12 cellular contexts compared by ENCODE assay signal in genomic region chr1:241849345-241849695, GRCh38. TPM values are rescaled to one million over a fixed set of nuclear protein-coding genes. Genes with fewer than 3 reads are reported as not detected.
DNase-seq lines count a peak whose midpoint lies in the region; ATAC-seq and TF ChIP-seq lines count a peak whose summit lies in the region.
"Had no signal": no experiment of that assay in that cellular context is flagged by ENCODE, and none has a peak within 500 bp of the region (broad histone marks: within the 10 kb centered on the region; RNA-seq: fewer than 3 reads in every experiment).

No MANE protein-coding gene starts in this region.

- H3K4me3 ChIP-seq in OCI-LY1 (ENCODE audit: low read depth, low read length, poor library complexity, severe bottlenecking) (peak overlapping the region; percentile 99), ectodermal cell (ENCODE audit: insufficient read depth, low read depth, low read length) (peak overlapping the region; percentile 96), skeletal muscle satellite cell (ENCODE audit: low read length) (peak overlapping the region; percentile 91)

- H3K4me1 ChIP-seq in OCI-LY1 (ENCODE audit: insufficient read depth, low read length, severe bottlenecking) (peaks cover 28% of the 10 kb centered on the region), ectodermal cell (ENCODE audit: control insufficient read depth, insufficient read depth, low read length) (peaks cover 11% of the 10 kb centered on the region), skeletal muscle satellite cell (ENCODE audit: control insufficient read depth, insufficient read depth, low read length) (peaks cover 14% of the 10 kb centered on the region)

- H3K4me2 ChIP-seq in OCI-LY1 (ENCODE audit: low read length) (peak overlapping the region; percentile 97), skeletal muscle satellite cell (ENCODE audit: low read length) (peak overlapping the region; percentile 93)

- H3K36me3 ChIP-seq in OCI-LY1 (ENCODE audit: insufficient read depth, low read length) (peaks cover 46% of the 10 kb centered on the region), ectodermal cell (ENCODE audit: control insufficient read depth, insufficient read depth, low read length) (peaks cover 15% of the 10 kb centered on the region), skeletal muscle satellite cell (ENCODE audit: insufficient read depth, low read length) (peaks cover 9% of the 10 kb centered on the region)

- no peaks in the 10 kb centered on the region for H4K20me1 ChIP-seq in OCI-LY1 (ENCODE audit: insufficient read depth, low read length)

- WGBS in ectodermal cell, 2 experiments = 60 to 71% methylated on average over 6 of the region's 6 CpGs

- peak; percentile 28; the same call in 1 of the 2 replicates for TF ChIP-seq CTCF in OCI-LY1 (IDR thresholded peaks at IDR 0.05; ENCODE audit: low read length)

- no peaks in the 10 kb centered on the region for H3K27me3 Mint-ChIP-seq in activated T-cell treated with anti-CD3 and anti-CD28 coated beads, Interleukin-2, amount 50 U/mL, for 4 hours (ENCODE audit: low read depth)

- peak overlapping the region; percentile 95 for H3K4me3 Mint-ChIP-seq in activated T-cell treated with anti-CD3 and anti-CD28 coated beads, Interleukin-2, amount 50 U/mL, for 4 hours

- H3K9me3 ChIP-seq in OCI-LY1 (ENCODE audit: low read length) (no peaks in the 10 kb centered on the region), ectodermal cell (ENCODE audit: control insufficient read depth, low read length) (no peaks in the 10 kb centered on the region), skeletal muscle satellite cell (replicated peaks; ENCODE audit: low read length) (no peaks in the 10 kb centered on the region)

- H3K9me2 ChIP-seq in OCI-LY1 (ENCODE audit: low read depth, low read length) = no peaks in the 10 kb centered on the region

- no peaks in the 10 kb centered on the region for H3F3A ChIP-seq in OCI-LY1 (ENCODE audit: insufficient read depth, low read length)

- no peak for ATAC-seq in activated T-cell treated with anti-CD3 and anti-CD28 coated beads, Interleukin-2, amount 50 U/mL, for 4 hours
- ATAC-seq in GM21529 (IDR thresholded peaks at IDR 0.05; ENCODE audit: unreplicated experiment) = no peak

- H3K4me1 Mint-ChIP-seq in activated T-cell treated with anti-CD3 and anti-CD28 coated beads, Interleukin-2, amount 50 U/mL, for 4 hours (ENCODE audit: low read depth) = peaks cover 16% of the 10 kb centered on the region

- H2AFZ ChIP-seq in OCI-LY1 (ENCODE audit: low read length) = no peak overlapping the region

- H3K9ac ChIP-seq in OCI-LY1 (ENCODE audit: low read length) (peak overlapping the region; percentile 97), skeletal muscle satellite cell (ENCODE audit: low read depth, low read length) (peak overlapping the region; percentile 93)

- no peaks in the 10 kb centered on the region for H3K36me3 Mint-ChIP-seq in activated T-cell treated with anti-CD3 and anti-CD28 coated beads, Interleukin-2, amount 50 U/mL, for 4 hours (ENCODE audit: insufficient read depth)

- H3K9me3 Mint-ChIP-seq in activated T-cell treated with anti-CD3 and anti-CD28 coated beads, Interleukin-2, amount 50 U/mL, for 4 hours = no peaks in the 10 kb centered on the region

- DNase-seq in activated T-cell treated with anti-CD3 and anti-CD28 coated beads, Interleukin-2, amount 50 U/mL, for 4 hours = no peak
- DNase-seq in activated T-cell treated with anti-CD3 and anti-CD28 coated beads, Interleukin-2, amount 50 U/mL, for 48 hours = no peak
- DNase-seq in NK-92 (lab: John Stamatoyannopoulos, UW; ENCODE audit: unreplicated experiment) = no peak
- no peak for DNase-seq in stimulated activated CD4-positive, alpha-beta T cell treated with anti-CD3 and anti-CD28 coated beads, Interleukin-2, amount 100 ng/mL, for 24 hours
- DNase-seq: activated CD8-positive, alpha-beta memory T cell treated with anti-CD3 and anti-CD28 coated beads for 24 hours; effector memory CD4-positive, alpha-beta T cell; NCI-H524 treated with DMSO at 0.1 percent for 48 hours; stimulated activated CD4-positive, alpha-beta T cell treated with anti-CD3 and anti-CD28 coated beads, Interleukin-4, amount 100 ng/mL, for 4 hours had no signal

- H3K27ac ChIP-seq in OCI-LY1 (ENCODE audit: low read depth, low read length, poor library complexity, severe bottlenecking) = peak overlapping the region; percentile 98
- no peak overlapping the region for H3K27ac ChIP-seq in ectodermal cell (ENCODE audit: insufficient read depth, low read depth, low read length, poor library complexity, severe bottlenecking)

- peaks cover 11% of the 10 kb centered on the region; the same call in 1 of the 2 replicates for H3K79me2 ChIP-seq in OCI-LY1 (ENCODE audit: insufficient read depth, low read length)

- H3K27me3 ChIP-seq in OCI-LY1 (ENCODE audit: insufficient read depth, low read length) (no peaks in the 10 kb centered on the region), ectodermal cell (ENCODE audit: control insufficient read depth, insufficient read depth, low read length, poor library complexity, severe bottlenecking) (no peaks in the 10 kb centered on the region), skeletal muscle satellite cell (ENCODE audit: control insufficient read depth, insufficient read depth, low read length) (no peaks in the 10 kb centered on the region)

RNA-seq across cellular contexts. Expression of gene EXO1, which starts 1.3 kb away (rescaled TPM):
- total RNA-seq in activated T-cell treated with anti-CD3 and anti-CD28 coated beads, Interleukin-2, amount 50 U/mL, for 4 hours = 10 to 100 TPM; 24.0 to 36.1 (median 25.5) TPM
- 31.9 TPM for polyA plus RNA-seq in ectodermal cell (2013, experiment 1 of 4)
- polyA plus RNA-seq in ectodermal cell (2013, experiment 2 of 4) = 33.9 TPM
- 20.4 TPM for polyA plus RNA-seq in ectodermal cell (2013, experiment 3 of 4)
- polyA plus RNA-seq in ectodermal cell (2013, experiment 4 of 4) = 22.0 TPM
- 15.3 and 17.5 TPM in 2 replicates for total RNA-seq in skeletal muscle satellite cell (2012; rRNA removed)
